17 cellular contexts compared by ENCODE assay signal in the genomic region with DNA sequence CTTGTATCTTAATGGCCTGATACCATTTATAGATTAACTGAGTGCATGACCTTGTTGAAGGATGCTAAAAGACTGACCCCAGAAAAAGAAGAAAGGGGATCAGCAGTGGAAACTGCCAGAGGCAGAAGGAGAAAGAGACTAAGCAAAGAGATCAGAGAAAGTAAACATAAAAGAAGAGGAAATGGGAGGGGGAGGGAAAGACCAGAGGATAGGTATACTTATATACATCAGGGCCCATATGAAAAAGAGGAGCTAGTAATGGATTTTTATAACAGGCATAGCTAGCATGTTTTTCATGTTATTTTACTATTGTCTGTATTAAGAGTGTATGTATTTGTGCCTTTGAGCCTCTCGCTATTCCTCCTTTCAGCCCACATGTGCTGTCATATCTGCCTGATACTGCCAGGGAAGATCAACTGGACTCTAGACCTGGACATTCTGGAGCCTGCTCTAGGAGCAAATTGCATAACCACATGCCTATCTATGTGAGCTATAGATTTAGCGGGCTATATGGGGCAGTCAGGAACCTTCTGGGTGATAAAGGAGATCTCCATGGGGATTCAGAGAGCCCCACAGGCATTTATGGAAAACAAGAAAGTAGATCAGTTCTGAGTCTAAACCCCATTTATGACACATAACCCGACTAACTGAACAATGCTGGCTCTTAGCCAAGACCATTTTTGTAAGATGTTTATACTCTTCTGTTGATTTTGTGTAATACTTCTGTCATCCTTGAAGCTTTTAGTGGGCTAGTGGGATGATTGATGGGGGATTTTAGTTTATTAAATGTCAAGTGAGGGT. TPM values are rescaled to one million over a fixed set of nuclear protein-coding genes. Genes with fewer than 3 reads are reported as not detected.
DNase-seq lines count a peak whose midpoint lies in the region; ATAC-seq and TF ChIP-seq lines count a peak whose summit lies in the region.
"Had no signal": no experiment of that assay in that cellular context is flagged by ENCODE, and none has a peak within 500 bp of the region (broad histone marks: within the 10 kb centered on the region; RNA-seq: fewer than 3 reads in every experiment).

No MANE protein-coding gene starts in this region.

- H3K4me3 Mint-ChIP-seq in mesothelial cell of epicardium, result no peak overlapping the region
- H3K4me3 Mint-ChIP-seq: activated naive CD8-positive, alpha-beta T cell; central memory CD8-positive, alpha-beta T cell had no signal

- no peak overlapping the region for H3K27ac ChIP-seq in brain microvascular endothelial cell
- H3K27ac ChIP-seq: 22Rv1, ovary, Peyer's patch, spleen, suprapubic skin had no signal

- H3K9me3 Mint-ChIP-seq in mesothelial cell of epicardium, result peaks cover 17% of the 10 kb centered on the region
- H3K9me3 Mint-ChIP-seq: central memory CD8-positive, alpha-beta T cell had no signal

- no peaks in the 10 kb centered on the region for H3K36me3 ChIP-seq in brain microvascular endothelial cell (replicated peaks)
- H3K36me3 ChIP-seq: ovary, Peyer's patch, spleen, suprapubic skin had no signal

- no peak overlapping the region for H3K4me3 ChIP-seq in brain microvascular endothelial cell (ENCODE audit: low read depth, low read length)
- H3K4me3 ChIP-seq: ovary, Peyer's patch, spleen, suprapubic skin had no signal

- no peak for ATAC-seq in GM18519 (IDR thresholded peaks at IDR 0.05; ENCODE audit: low FRiP score, unreplicated experiment)

- H3K27ac Mint-ChIP-seq in mesothelial cell of epicardium, result peak overlapping the region; percentile 66
- H3K27ac Mint-ChIP-seq: activated naive CD8-positive, alpha-beta T cell had no signal

- no peaks in the 10 kb centered on the region for H3K36me3 Mint-ChIP-seq in mesothelial cell of epicardium
- H3K36me3 Mint-ChIP-seq: activated naive CD8-positive, alpha-beta T cell had no signal

- DNase-seq in DMS53 (lab: John Stamatoyannopoulos, UW), result peak; percentile 33
- DNase-seq in DMS53 treated with DMSO at 0.1 percent for 48 hours (lab: John Stamatoyannopoulos, UW; ENCODE audit: unreplicated experiment), result no peak
- DNase-seq in brain microvascular endothelial cell, result peak; percentile 18
- DNase-seq in mesothelial cell of epicardium (ENCODE audit: low spot score in 2 of 2, unreplicated experiment in 2 of 2), result no peak
- no peak for DNase-seq in SHP77 (lab: John Stamatoyannopoulos, UW)
- DNase-seq: head of caudate nucleus, kidney glomerular epithelial cell, NCI-H1105 treated with DMSO at 0.1 percent for 48 hours, ovary, Peyer's patch, spleen had no signal

- in situ Hi-C loops in brain microvascular endothelial cell (cut with HindIII; ENCODE audit: low pct_ligation_motif_present, low sequenced_read_pairs), result no loop called here

- H3K27me3 ChIP-seq in brain microvascular endothelial cell (replicated peaks), result no peaks in the 10 kb centered on the region
- H3K27me3 ChIP-seq: ovary, Peyer's patch, suprapubic skin had no signal

- peaks cover 10% of the 10 kb centered on the region for H3K4me1 Mint-ChIP-seq in mesothelial cell of epicardium
- H3K4me1 Mint-ChIP-seq: central memory CD8-positive, alpha-beta T cell had no signal

- no peak for TF ChIP-seq CTCF in brain microvascular endothelial cell (IDR thresholded peaks at IDR 0.05; ENCODE audit: low read depth, low read length, missing control alignments)
- TF ChIP-seq CTCF in mesothelial cell of epicardium (IDR thresholded peaks at IDR 0.05; ENCODE audit: unreplicated experiment), result no peak

- H3K27me3 Mint-ChIP-seq in mesothelial cell of epicardium (ENCODE audit: low read depth), result no peaks in the 10 kb centered on the region
- H3K27me3 Mint-ChIP-seq: activated naive CD8-positive, alpha-beta T cell; central memory CD8-positive, alpha-beta T cell had no signal

RNA-seq across cellular contexts. Expression of gene SNX12, which starts 13.4 kb away (rescaled TPM):
- total RNA-seq in mesothelial cell of epicardium, result 58.5 to 63.9 TPM (median 62.5 TPM) in 3 replicates

RNA-seq across cellular contexts. Expression of gene FOXO4, which starts 14.1 kb away (rescaled TPM):
- 25.3 to 30.9 TPM (median 25.4 TPM) in 3 replicates for total RNA-seq in mesothelial cell of epicardium

RNA-seq across cellular contexts. Expression of gene CXorf65, which starts 25.0 kb away (rescaled TPM):
- total RNA-seq in mesothelial cell of epicardium, result not detected in 3 replicates
- total RNA-seq: NCI-H460, ovary, Peyer's patch, suprapubic skin had no signal

RNA-seq across cellular contexts. Expression of gene IL2RG, which starts 29.8 kb away (rescaled TPM):
- 0.25 TPM in 1 of 3 replicates, not detected in the others for total RNA-seq in mesothelial cell of epicardium
- total RNA-seq: NCI-H460 had no signal

RNA-seq across cellular contexts. Expression of gene MED12, which starts 36.8 kb away (rescaled TPM):
- total RNA-seq in mesothelial cell of epicardium, result 80.8 to 91.6 TPM (median 86.7 TPM) in 3 replicates

Comparison
In these comparisons a context has a peak if more than half of its experiments do, and no peak if none do; other contexts are left out.
1. DNase-seq: peak in DMS53 (single experiment) and brain microvascular endothelial cell (single experiment); none in DMS53 treated with DMSO at 0.1 percent for 48 hours (single experiment), mesothelial cell of epicardium (0 of 2) and SHP77 (0 of 2).